ENCODE assay signal across 10 cellular contexts in genomic region chr12:132622437-132623071, GRCh38. TPM values are rescaled to one million over a fixed set of nuclear protein-coding genes. Genes with fewer than 3 reads are reported as not detected.
DNase-seq lines count a peak whose midpoint lies in the region; ATAC-seq and TF ChIP-seq lines count a peak whose summit lies in the region.
"Had no signal": no experiment of that assay in that cellular context is flagged by ENCODE, and none has a peak within 500 bp of the region (broad histone marks: within the 10 kb centered on the region; RNA-seq: fewer than 3 reads in every experiment).

No MANE protein-coding gene starts in this region.

- no peak for TF ChIP-seq POLR2A in stomach (IDR thresholded peaks at IDR 0.05)

- no peaks in the 10 kb centered on the region for H3K9me3 ChIP-seq in thoracic aorta
- H3K9me3 ChIP-seq in stomach = peaks cover 0 to 3% (median 1%) of the 10 kb centered on the region in 4 donors

- no peak for TF ChIP-seq EP300 in stomach (IDR thresholded peaks at IDR 0.05)

- H3K36me3 Mint-ChIP-seq in activated T-cell treated with anti-CD3 and anti-CD28 coated beads, Interleukin-2, amount 50 U/mL, for 24 hours (ENCODE audit: low read depth) = peaks cover 38% of the 10 kb centered on the region

- H3K27me3 ChIP-seq in thoracic aorta (replicated peaks; ENCODE audit: insufficient read depth) (peaks cover 4% of the 10 kb centered on the region), stomach (peaks cover 3 to 37% (median 31%) of the 10 kb centered on the region in 3 donors)

- TF ChIP-seq CTCF in thoracic aorta (IDR thresholded peaks at IDR 0.05) (no peak), GM20000 (IDR thresholded peaks at IDR 0.05; ENCODE audit: extremely low read depth, missing control alignments) (no peak), stomach (IDR thresholded peaks at IDR 0.05) (no peak)

- peaks cover 18% of the 10 kb centered on the region for H3K36me3 ChIP-seq in thoracic aorta
- H3K36me3 ChIP-seq in stomach = peaks cover 12 to 33% (median 27%) of the 10 kb centered on the region in 4 donors

- peak overlapping the region; percentile 22 for H3K27ac Mint-ChIP-seq in activated T-cell treated with anti-CD3 and anti-CD28 coated beads, Interleukin-2, amount 50 U/mL, for 24 hours
- H3K27ac Mint-ChIP-seq: dendritic cell treated with granulocyte-macrophage colony-stimulating factor and Interleukin-4, amounts not matched to agents 40 ng/mL and 50 ng/mL, for 4 days had no signal

- no peak overlapping the region for H3K4me3 ChIP-seq in thoracic aorta
- no peak overlapping the region for H3K4me3 ChIP-seq in stomach
- H3K4me3 ChIP-seq: SJSA1 had no signal

- no peak overlapping the region for H3K4me3 Mint-ChIP-seq in activated T-cell treated with anti-CD3 and anti-CD28 coated beads, Interleukin-2, amount 50 U/mL, for 24 hours
- H3K4me3 Mint-ChIP-seq: dendritic cell treated with granulocyte-macrophage colony-stimulating factor and Interleukin-4, amounts not matched to agents 40 ng/mL and 50 ng/mL, for 4 days had no signal

- 36 to 47% (median 39%) methylated on average over 10 to 11 of the region's 11 CpGs for WGBS in stomach, 5 donors

- H3K27me3 Mint-ChIP-seq in activated T-cell treated with anti-CD3 and anti-CD28 coated beads, Interleukin-2, amount 50 U/mL, for 24 hours = peaks cover 10% of the 10 kb centered on the region

- peaks cover 5% of the 10 kb centered on the region for H3K4me1 Mint-ChIP-seq in activated T-cell treated with anti-CD3 and anti-CD28 coated beads, Interleukin-2, amount 50 U/mL, for 24 hours (ENCODE audit: low read depth)

- ATAC-seq in thoracic aorta (ENCODE audit: insufficient number of reproducible peaks, low FRiP score, low read depth) = no peak
- ATAC-seq in HG03378 (IDR thresholded peaks at IDR 0.05; ENCODE audit: unreplicated experiment) = no peak

- H3K9me3 Mint-ChIP-seq in activated T-cell treated with anti-CD3 and anti-CD28 coated beads, Interleukin-2, amount 50 U/mL, for 24 hours = no peaks in the 10 kb centered on the region

- peaks cover 0 to 6% of the 10 kb centered on the region in 2 donors for H3K4me1 ChIP-seq in thoracic aorta (ENCODE audit: control insufficient read depth in 1 of 2, low read depth in 2 of 2)
- peaks cover 7 to 38% (median 29%) of the 10 kb centered on the region in 4 donors for H3K4me1 ChIP-seq in stomach
- H3K4me1 ChIP-seq: SJSA1 had no signal

- intact Hi-C loops in stomach (cut with DNase I; ENCODE audit: low total_unique reads) = no loop called here

- DNase-seq in activated T-cell treated with anti-CD3 and anti-CD28 coated beads, Interleukin-2, amount 50 U/mL, for 24 hours = no peak
- DNase-seq in activated T-cell treated with anti-CD3 and anti-CD28 coated beads for 4 hours = no peak
- DNase-seq in amniotic stem cell (lab: John Stamatoyannopoulos, UW) = peak; percentile 46
- peak; percentile 36 for DNase-seq in kidney tubule cell (ENCODE audit: low spot score)
- peak; percentile 22 for DNase-seq in thoracic aorta (ENCODE audit: low spot score)
- no peak for DNase-seq in GM20000 (ENCODE audit: low spot score)
- DNase-seq in stomach = no peak

- H3K27ac ChIP-seq in thoracic aorta (no peak overlapping the region), stomach (peak overlapping the region in 1 of 5 donors; percentile 45)
- H3K27ac ChIP-seq: SJSA1 had no signal

RNA-seq across cellular contexts. Expression of gene P2RX2, which starts 4.0 kb away (rescaled TPM):
- total RNA-seq in thoracic aorta = not detected
- not detected for total RNA-seq in stomach
- under 1 TPM in 2 of 3 donors, not detected in 1; 0.19 to 0.78 TPM for polyA plus RNA-seq in stomach
- total RNA-seq: SJSA1 had no signal

RNA-seq across cellular contexts. Expression of gene LRCOL1, which starts 12.2 kb away (rescaled TPM):
- total RNA-seq in thoracic aorta (not detected), stomach (not detected)
- polyA plus RNA-seq in stomach = under 1 TPM in 1 of 3 donors, not detected in 2; 0.60 TPM
- total RNA-seq: SJSA1 had no signal

Comparison
In these comparisons a context has a peak if more than half of its experiments do, and no peak if none do; other contexts are left out.
1. DNase-seq: peak in amniotic stem cell (single experiment), kidney tubule cell (single experiment) and thoracic aorta (single experiment); none in activated T-cell treated with anti-CD3 and anti-CD28 coated beads, Interleukin-2, amount 50 U/mL, for 24 hours (single experiment), activated T-cell treated with anti-CD3 and anti-CD28 coated beads for 4 hours (single experiment), GM20000 (single experiment) and stomach (single experiment).